ENCODE assay signal across 14 cellular contexts in the genomic region with DNA sequence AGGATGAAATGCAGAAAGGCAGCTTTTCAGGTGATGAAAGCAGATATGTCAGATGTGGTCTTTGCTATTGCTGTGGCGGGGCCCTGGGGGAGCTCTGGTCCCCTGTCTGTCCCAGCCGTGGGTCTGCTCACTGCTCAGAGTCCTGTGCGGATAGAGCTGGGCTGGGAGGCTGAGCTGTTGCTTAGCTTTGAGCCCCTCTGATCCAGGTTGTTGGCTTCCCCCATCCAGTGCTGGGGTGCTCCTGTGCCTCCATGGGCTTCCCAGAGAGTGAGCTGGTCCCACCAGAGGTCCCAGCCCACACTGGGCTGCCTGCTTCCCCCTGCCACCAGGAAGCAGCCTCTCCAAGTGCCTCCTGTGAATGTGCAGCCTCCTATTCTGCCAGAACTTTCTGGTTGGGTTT.
"Had no signal": no experiment of that assay in that cellular context is flagged by ENCODE, and none has a peak within 500 bp of the region (broad histone marks: within the 10 kb centered on the region; RNA-seq: fewer than 3 reads in every experiment).

No MANE protein-coding gene starts in this region.

- ATAC-seq: activated CD8-positive, alpha-beta T cell treated with anti-CD3 and anti-CD28 coated beads, Interleukin-2, amount 10 ng/mL, durations not matched to agents 7 days and 5 days; effector memory CD8-positive, alpha-beta T cell; sciatic nerve; stimulated activated memory B cell treated with anti-CD40 and anti-IgM and Interleukin-4, amounts not matched to agents 10 μg/mL and 1 μg/mL and 100 μg/mL, for 72 hours had no signal

- H3K4me3 ChIP-seq: breast epithelium, prostate gland, tibial nerve had no signal

- H3K27me3 ChIP-seq: breast epithelium, tibial nerve had no signal

- H3K36me3 ChIP-seq: breast epithelium, prostate gland, tibial nerve had no signal

- DNase-seq: activated CD4-positive, alpha-beta T cell treated with anti-CD3 and anti-CD28 coated beads, Interleukin-2, amount 10 ng/mL, durations not matched to agents 24 days and 14 days; activated CD4-positive, CD25-positive, alpha-beta regulatory T cell; activated CD8-positive, alpha-beta T cell treated with anti-CD3 and anti-CD28 coated beads, Interleukin-2, amount 10 ng/mL, durations not matched to agents 7 days and 5 days; aorta; cerebellar nuclear complex; dermis blood vessel endothelial cell; effector memory CD8-positive, alpha-beta T cell; stimulated activated CD4-positive, alpha-beta T cell treated with anti-CD3 and anti-CD28 coated beads, Interleukin-12 subunit alpha, Interleukin-12 subunit beta, amount 100 ng/mL, for 4 hours; stimulated activated CD4-positive, alpha-beta T cell treated with anti-CD3 and anti-CD28 coated beads, Interleukin-2, amount 100 ng/mL, for 48 hours had no signal

- H3K27ac ChIP-seq: tibial nerve had no signal

- H3K4me1 ChIP-seq: prostate gland had no signal

- H3K9me3 ChIP-seq: breast epithelium, prostate gland had no signal
